In genomic region chr17:48055531-48056245, GRCh38 we compare ENCODE assay signal across 7 cellular contexts. TPM values are rescaled to one million over a fixed set of nuclear protein-coding genes. Genes with fewer than 3 reads are reported as not detected.
A peak's percentile ranks its signal among the peaks of the same experiment; 100 is the strongest.
DNase-seq lines count a peak whose midpoint lies in the region; ATAC-seq and TF ChIP-seq lines count a peak whose summit lies in the region.

No MANE protein-coding gene starts in this region.

- DNase-seq in GM12864 (ENCODE audit: low read depth) (peak; percentile 57), iPS DF 6.9 (ENCODE audit: low read depth, low spot score) (peak; percentile 82), testis (no peak), NCI-H146 (lab: John Stamatoyannopoulos, UW) (no peak)
- DNase-seq in activated CD8-positive, alpha-beta memory T cell treated with anti-CD3 and anti-CD28 coated beads, Interleukin-2, amount 50 U/mL, for 24 hours (ENCODE audit: extremely low read depth) = peak; percentile 9
- no peak for DNase-seq in effector CD8-positive, alpha-beta T cell (lab: John Stamatoyannopoulos, UW)

- no CpG with 5 or more reads among the region's 5 CpGs for WGBS in iPS DF 6.9 (ENCODE audit: insufficient coverage, insufficient read length)
- WGBS in testis, 2 donors = 75 to 77% methylated on average over 5 of the region's 5 CpGs

- H3K27me3 ChIP-seq in iPS DF 6.9 (ENCODE audit: control insufficient read depth, insufficient read depth, low read length) (no peaks in the 10 kb centered on the region), testis (no peaks in the 10 kb centered on the region)

- H3K27ac ChIP-seq in iPS DF 6.9 (ENCODE audit: low read length) (peak overlapping the region; percentile 79), testis (peak overlapping the region; percentile 24 to 58)

- no peak for TF ChIP-seq POLR2A in testis (IDR thresholded peaks at IDR 0.05)

- intact Hi-C loops in testis (cut with DNase I; ENCODE audit: low total_unique reads) = no loop called here

- peak; percentile 63 for ATAC-seq in HG02798 (IDR thresholded peaks at IDR 0.05; ENCODE audit: poor library complexity, unreplicated experiment)

- H3K36me3 ChIP-seq in iPS DF 6.9 (ENCODE audit: control insufficient read depth, insufficient read depth, low read length) (peaks cover 52% of the 10 kb centered on the region), testis (ENCODE audit: low read depth, missing control alignments) (no peaks in the 10 kb centered on the region)

- TF ChIP-seq CTCF in GM12864 (IDR thresholded peaks at IDR 0.05; ENCODE audit: low read depth, low read length, missing control alignments) = no peak
- TF ChIP-seq CTCF in testis (IDR thresholded peaks at IDR 0.05) = no peak

- peak overlapping the region; percentile 10; the same call in 1 of the 2 replicates for H3K4me3 ChIP-seq in GM12864 (ENCODE audit: low read depth, low read length)
- H3K4me3 ChIP-seq in iPS DF 6.9 (ENCODE audit: low read length) = peak overlapping the region; percentile 84; the same call in 1 of the 2 replicates
- H3K4me3 ChIP-seq in testis = peak overlapping the region in 1 of 2 donors; percentile 40

- H3K4me1 ChIP-seq in iPS DF 6.9 (ENCODE audit: control insufficient read depth, insufficient read depth, low read length) (peaks cover 10% of the 10 kb centered on the region), testis (peaks cover 57% of the 10 kb centered on the region)

- H3K9me3 ChIP-seq in iPS DF 6.9 (ENCODE audit: control insufficient read depth, insufficient read depth, low read length) (no peaks in the 10 kb centered on the region), testis (no peaks in the 10 kb centered on the region)

RNA-seq across cellular contexts. Expression of gene NFE2L1, which starts 7.5 kb away (rescaled TPM):
- total RNA-seq in testis = 100 to 1,000 TPM; 180 to 199 TPM
- polyA plus RNA-seq in testis (ENCODE audit: insufficient read depth, low read depth, low replicate concordance) = 193 TPM

RNA-seq across cellular contexts. Expression of gene COPZ2, which starts 18.1 kb away (rescaled TPM):
- total RNA-seq in testis = 10 to 100 TPM; 13.2 to 14.7 TPM
- polyA plus RNA-seq in testis (ENCODE audit: insufficient read depth, low read depth, low replicate concordance) = 47.6 TPM

RNA-seq across cellular contexts. Expression of gene CBX1, which starts 45.6 kb away (rescaled TPM):
- 10 to 100 TPM; 59.9 to 70.1 TPM for total RNA-seq in testis
- 123 TPM for polyA plus RNA-seq in testis (ENCODE audit: insufficient read depth, low read depth, low replicate concordance)

RNA-seq across cellular contexts. Expression of gene SNX11, which starts 51.9 kb away (rescaled TPM):
- 10 to 100 TPM; 20.3 to 23.1 TPM for total RNA-seq in testis
- polyA plus RNA-seq in testis (ENCODE audit: insufficient read depth, low read depth, low replicate concordance) = 23.1 TPM

Comparison
In these comparisons a context has a peak if more than half of its experiments do, and no peak if none do; other contexts are left out.
1. DNase-seq: peak in GM12864 (single experiment), activated CD8-positive, alpha-beta memory T cell treated with anti-CD3 and anti-CD28 coated beads, Interleukin-2, amount 50 U/mL, for 24 hours (single experiment) and iPS DF 6.9 (single experiment); none in testis (single experiment), effector CD8-positive, alpha-beta T cell (single experiment) and NCI-H146 (single experiment).